ENCODE assay signal across 8 cellular contexts in genomic region chr15:30990036-30990435, GRCh38. TPM values are rescaled to one million over a fixed set of nuclear protein-coding genes. Genes with fewer than 3 reads are reported as not detected.
A peak's percentile ranks its signal among the peaks of the same experiment; 100 is the strongest.
DNase-seq lines count a peak whose midpoint lies in the region; ATAC-seq and TF ChIP-seq lines count a peak whose summit lies in the region.

No MANE protein-coding gene starts in this region.

- ATAC-seq in mucosa of descending colon = no peak

- H2AFZ ChIP-seq in OCI-LY3 (ENCODE audit: low read depth, low read length) = no peak overlapping the region

- peaks cover 40% of the 10 kb centered on the region for H3K79me2 ChIP-seq in OCI-LY3 (ENCODE audit: low read length)

- peak overlapping the region; percentile 94 for H3K4me3 ChIP-seq in OCI-LY3 (ENCODE audit: low read length)
- H3K4me3 ChIP-seq in effector memory CD4-positive, alpha-beta T cell (ENCODE audit: insufficient read depth, low read depth, low read length, poor library complexity, severe bottlenecking) = peak overlapping the region; percentile 99
- H3K4me3 ChIP-seq in mucosa of descending colon = no peak overlapping the region

- H3K36me3 Mint-ChIP-seq in osteocyte (ENCODE audit: unreplicated experiment) = peaks cover 6% of the 10 kb centered on the region

- peak; percentile 17; the same call in 1 of the 2 replicates for TF ChIP-seq CTCF in OCI-LY3 (IDR thresholded peaks at IDR 0.05; ENCODE audit: low read depth, low read length)
- no peak for TF ChIP-seq CTCF in osteocyte (IDR thresholded peaks at IDR 0.05)
- no peak for TF ChIP-seq CTCF in mucosa of descending colon (IDR thresholded peaks at IDR 0.05)

- H3K27me3 Mint-ChIP-seq in osteocyte (ENCODE audit: unreplicated experiment) = no peaks in the 10 kb centered on the region

- H3K27ac Mint-ChIP-seq in osteocyte (ENCODE audit: unreplicated experiment) = peak overlapping the region; percentile 91

- no peaks in the 10 kb centered on the region for H3K9me3 Mint-ChIP-seq in osteocyte (ENCODE audit: unreplicated experiment)

- H4K20me1 ChIP-seq in OCI-LY3 (ENCODE audit: insufficient read depth, low read length) = peaks cover 22% of the 10 kb centered on the region

- no peak overlapping the region for H3K27ac ChIP-seq in OCI-LY3 (ENCODE audit: low read length)
- H3K27ac ChIP-seq in effector memory CD4-positive, alpha-beta T cell (ENCODE audit: insufficient read depth, low read length, poor library complexity, severe bottlenecking) = no peak overlapping the region

- peaks cover 20% of the 10 kb centered on the region for H3K4me1 Mint-ChIP-seq in osteocyte (ENCODE audit: unreplicated experiment)

- H3K9me3 ChIP-seq in OCI-LY3 (ENCODE audit: insufficient read depth, low read length) (no peaks in the 10 kb centered on the region), mucosa of descending colon (no peaks in the 10 kb centered on the region)
- no peaks in the 10 kb centered on the region for H3K9me3 ChIP-seq in effector memory CD4-positive, alpha-beta T cell (ENCODE audit: control insufficient read depth, low read length)

- intact Hi-C loops in mucosa of descending colon (cut with DNase I, micrococcal nuclease) = no loop called here

- peak overlapping the region; percentile 96 for H3K4me3 Mint-ChIP-seq in osteocyte (ENCODE audit: unreplicated experiment)

- H3K36me3 ChIP-seq in OCI-LY3 (replicated peaks; ENCODE audit: low read depth, low read length) = peaks cover 17% of the 10 kb centered on the region
- peaks cover 6% of the 10 kb centered on the region for H3K36me3 ChIP-seq in effector memory CD4-positive, alpha-beta T cell (ENCODE audit: control insufficient read depth, insufficient read depth, low read length)
- no peaks in the 10 kb centered on the region for H3K36me3 ChIP-seq in mucosa of descending colon (ENCODE audit: low read depth)

- H3K4me1 ChIP-seq in OCI-LY3 (ENCODE audit: low read length) (peaks cover 13% of the 10 kb centered on the region), mucosa of descending colon (ENCODE audit: low read depth) (peaks cover 32% of the 10 kb centered on the region)
- H3K4me1 ChIP-seq in effector memory CD4-positive, alpha-beta T cell (ENCODE audit: control insufficient read depth, insufficient read depth, low read length, poor library complexity, severe bottlenecking) = peaks cover 19% of the 10 kb centered on the region

- H3K9ac ChIP-seq in OCI-LY3 (ENCODE audit: low read length) = peak overlapping the region; percentile 81

- DNase-seq in EH (ENCODE audit: low read depth) (peak; percentile 24), osteocyte (ENCODE audit: extremely low spot score, unreplicated experiment) (no peak), mucosa of descending colon (no peak), COLO668 (lab: John Stamatoyannopoulos, UW; ENCODE audit: unreplicated experiment) (no peak), AG08396 (ENCODE audit: low spot score) (no peak), NCI-H1092 (lab: John Stamatoyannopoulos, UW) (no peak)
- no peak for DNase-seq in effector memory CD4-positive, alpha-beta T cell

- H3K27me3 ChIP-seq in OCI-LY3 (ENCODE audit: low read depth, low read length) = no peaks in the 10 kb centered on the region
- no peaks in the 10 kb centered on the region for H3K27me3 ChIP-seq in effector memory CD4-positive, alpha-beta T cell (replicated peaks; ENCODE audit: control insufficient read depth, insufficient read depth, low read length, poor library complexity, severe bottlenecking)

- peak overlapping the region; percentile 76 for H3K4me2 ChIP-seq in OCI-LY3 (ENCODE audit: low read length)

RNA-seq across cellular contexts. Expression of gene MTMR10, which starts 1.4 kb away (rescaled TPM):
- 23.3 and 23.7 TPM in 2 replicates for total RNA-seq in osteocyte
- total RNA-seq in mucosa of descending colon = 10 to 100 TPM; 34.4 to 42.0 (median 37.5) TPM
